10 cellular contexts compared by ENCODE assay signal in the genomic region with DNA sequence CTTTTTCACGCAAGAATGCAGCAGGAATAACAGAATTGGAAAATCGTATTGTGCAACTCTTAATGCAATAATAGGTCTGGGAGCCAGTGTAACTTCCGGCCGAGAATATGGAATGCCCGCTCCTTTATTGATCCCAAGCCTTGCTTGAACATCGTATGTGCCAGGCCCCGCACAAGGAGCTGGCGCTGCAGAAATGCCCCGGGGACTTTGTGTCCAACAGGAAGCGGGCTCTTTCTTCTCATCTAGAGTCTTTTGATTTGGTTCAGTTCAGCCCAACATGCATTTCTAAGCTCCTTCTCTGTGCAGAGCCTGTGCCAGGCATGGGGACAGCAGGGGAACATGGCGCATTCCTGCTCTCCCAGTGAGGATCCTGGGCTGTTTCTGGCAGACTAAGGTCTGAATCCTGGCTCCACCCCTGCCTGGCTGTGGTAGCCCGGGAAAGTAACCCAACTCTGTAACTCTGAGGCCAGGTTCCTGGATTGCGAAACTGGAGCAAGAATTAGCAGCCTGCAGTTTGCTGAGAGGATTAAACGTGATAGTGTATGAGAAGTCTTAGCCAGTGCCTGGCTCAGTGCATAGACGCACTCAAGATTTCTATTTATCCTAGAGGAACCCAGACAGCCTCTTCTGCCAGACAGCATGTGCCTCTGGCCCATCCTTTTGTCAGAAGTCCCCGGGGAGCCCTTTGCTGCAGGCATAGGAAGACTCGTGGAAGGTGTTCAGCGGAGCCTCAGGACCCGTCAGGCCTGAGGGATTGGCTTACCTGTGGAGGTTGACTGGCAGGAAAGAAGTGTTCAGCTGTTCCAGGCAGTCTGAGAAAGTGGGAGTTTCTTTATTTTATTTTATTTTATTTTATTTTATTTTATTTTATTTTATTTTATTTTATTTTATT. TPM values are rescaled to one million over a fixed set of nuclear protein-coding genes. Genes with fewer than 3 reads are reported as not detected.
DNase-seq lines count a peak whose midpoint lies in the region; ATAC-seq and TF ChIP-seq lines count a peak whose summit lies in the region.
"Had no signal": no experiment of that assay in that cellular context is flagged by ENCODE, and none has a peak within 500 bp of the region (broad histone marks: within the 10 kb centered on the region; RNA-seq: fewer than 3 reads in every experiment).

No MANE protein-coding gene starts in this region.

- no peak for ATAC-seq in HG03469 (IDR thresholded peaks at IDR 0.05; ENCODE audit: unreplicated experiment)
- no peak for ATAC-seq in HG03196 (IDR thresholded peaks at IDR 0.05; ENCODE audit: unreplicated experiment)

- H3K4me3 Mint-ChIP-seq in neural progenitor cell = no peak overlapping the region
- H3K4me3 Mint-ChIP-seq: dendritic cell treated with granulocyte-macrophage colony-stimulating factor and Interleukin-4, amounts not matched to agents 40 ng/mL and 50 ng/mL, for 4 days had no signal

- H3F3A ChIP-seq in neural progenitor cell (ENCODE audit: low read depth) = peaks cover 5% of the 10 kb centered on the region

- peak overlapping the region; percentile 49 for H3K4me2 ChIP-seq in neural progenitor cell

- peaks cover 5% of the 10 kb centered on the region for H3K27me3 Mint-ChIP-seq in neural progenitor cell (ENCODE audit: insufficient read depth, low read depth)
- H3K27me3 Mint-ChIP-seq: dendritic cell treated with granulocyte-macrophage colony-stimulating factor and Interleukin-4, amounts not matched to agents 40 ng/mL and 50 ng/mL, for 4 days had no signal

- H3K4me1 ChIP-seq in neural progenitor cell = peaks cover 10% of the 10 kb centered on the region

- no peak overlapping the region for H3K27ac ChIP-seq in neural progenitor cell

- H3K36me3 Mint-ChIP-seq in neural progenitor cell = no peaks in the 10 kb centered on the region

- H3K27ac Mint-ChIP-seq in neural progenitor cell = peak overlapping the region; percentile 83
- H3K27ac Mint-ChIP-seq: dendritic cell treated with granulocyte-macrophage colony-stimulating factor and Interleukin-4, amounts not matched to agents 40 ng/mL and 50 ng/mL, for 4 days had no signal

- H4K20me1 ChIP-seq in neural progenitor cell (ENCODE audit: low read depth) = no peaks in the 10 kb centered on the region

- no peaks in the 10 kb centered on the region for H3K9me3 ChIP-seq in neural progenitor cell (ENCODE audit: low read depth)

- H3K27me3 ChIP-seq in neural progenitor cell = no peaks in the 10 kb centered on the region

- no peak overlapping the region for H3K9ac ChIP-seq in neural progenitor cell

- H3K4me3 ChIP-seq in epithelial cell of proximal tubule (ENCODE audit: low read depth, low read length) (no peak overlapping the region), neural progenitor cell (no peak overlapping the region)

- peak overlapping the region; percentile 89 for H2AFZ ChIP-seq in neural progenitor cell (replicated peaks)

- DNase-seq in D341Med (ENCODE audit: low spot score) = peak; percentile 60
- DNase-seq in NCI-H2171 (lab: John Stamatoyannopoulos, UW) = peak; percentile 61
- DNase-seq in epithelial cell of proximal tubule (ENCODE audit: low read depth) = peak; percentile 7
- DNase-seq in neural progenitor cell (ENCODE audit: low spot score) = peak; percentile 65
- DNase-seq in DMS79 (lab: John Stamatoyannopoulos, UW) = no peak
- DNase-seq in activated naive CD4-positive, alpha-beta T cell (lab: John Stamatoyannopoulos, UW) = no peak
- DNase-seq: NCI-H526 treated with DMSO at 0.1 percent for 48 hours had no signal

- H3K4me1 Mint-ChIP-seq in neural progenitor cell = peaks cover 19% of the 10 kb centered on the region

- no peaks in the 10 kb centered on the region for H3K36me3 ChIP-seq in neural progenitor cell

- H3K9me3 Mint-ChIP-seq in neural progenitor cell = no peaks in the 10 kb centered on the region
- H3K9me3 Mint-ChIP-seq: dendritic cell treated with granulocyte-macrophage colony-stimulating factor and Interleukin-4, amounts not matched to agents 40 ng/mL and 50 ng/mL, for 4 days had no signal

- no peak for TF ChIP-seq CTCF in epithelial cell of proximal tubule (conservative IDR thresholded peaks at IDR 0.05; ENCODE audit: low read depth, low read length)
- no peak for TF ChIP-seq CTCF in neural progenitor cell (IDR thresholded peaks at IDR 0.05)

- no peaks in the 10 kb centered on the region for H3K79me2 ChIP-seq in neural progenitor cell (ENCODE audit: low read depth)

RNA-seq across cellular contexts. Expression of a gene that starts 1.0 kb away (rescaled TPM):
- not detected in 2 replicates for total RNA-seq in epithelial cell of proximal tubule
- 0.15 TPM in 1 of 2 replicates, not detected in the other for total RNA-seq in neural progenitor cell (ENCODE audit: low replicate concordance)

RNA-seq across cellular contexts. Expression of a gene that starts 46.0 kb away (rescaled TPM):
- 2.8 and 6.0 TPM in 2 replicates for total RNA-seq in epithelial cell of proximal tubule
- total RNA-seq in neural progenitor cell (ENCODE audit: low replicate concordance) = 6.4 and 9.0 TPM in 2 replicates

RNA-seq across cellular contexts. Expression of a gene that starts 46.2 kb away (rescaled TPM):
- total RNA-seq in epithelial cell of proximal tubule (115 and 191 TPM in 2 replicates), neural progenitor cell (ENCODE audit: low replicate concordance) (60.4 and 93.4 TPM in 2 replicates)

Comparison
In these comparisons a context has a peak if more than half of its experiments do, and no peak if none do; other contexts are left out.
1. DNase-seq: peak in D341Med (single experiment), NCI-H2171 (single experiment), epithelial cell of proximal tubule (single experiment) and neural progenitor cell (single experiment); none in DMS79 (single experiment) and activated naive CD4-positive, alpha-beta T cell (0 of 4).